12 cellular contexts compared by ENCODE assay signal in genomic region chr14:73888971-73889370, GRCh38. TPM values are rescaled to one million over a fixed set of nuclear protein-coding genes. Genes with fewer than 3 reads are reported as not detected.
DNase-seq lines count a peak whose midpoint lies in the region; ATAC-seq, FAIRE-seq and TF ChIP-seq lines count a peak whose summit lies in the region.
"Had no signal": no experiment of that assay in that cellular context is flagged by ENCODE, and none has a peak within 500 bp of the region (broad histone marks: within the 10 kb centered on the region; RNA-seq: fewer than 3 reads in every experiment).

No MANE protein-coding gene starts in this region.

- H3K27me3 ChIP-seq in body of pancreas: no peaks in the 10 kb centered on the region

- H3K36me3 ChIP-seq in body of pancreas (replicated peaks in 1 of 2; ENCODE audit: insufficient read depth in 1 of 2, low read depth in 2 of 2): peaks cover 0 to 6% of the 10 kb centered on the region in 2 donors

- TF ChIP-seq CTCF in AG10803 (conservative IDR thresholded peaks at IDR 0.05; ENCODE audit: low read length) (no peak), body of pancreas (IDR thresholded peaks at IDR 0.05) (no peak)

- POLR2A ChIA-PET in activated CD8-positive, alpha-beta T cell treated with anti-CD3 and anti-CD28 coated beads, Interleukin-2, amount 10 ng/mL, durations not matched to agents 7 days and 5 days (lab: Charles Lee): interaction anchor here (1.0 kb wide), 1 partner anchor 9 kb away, joined by 3 read pairs; no protein-coding TSS in a partner anchor

- no peaks in the 10 kb centered on the region for H3K27me3 Mint-ChIP-seq in activated CD8-positive, alpha-beta T cell treated with anti-CD3 and anti-CD28 coated beads, Interleukin-2, amount 10 ng/mL, durations not matched to agents 7 days and 5 days (ENCODE audit: low read depth)
- no peaks in the 10 kb centered on the region for H3K27me3 Mint-ChIP-seq in memory B cell

- intact Hi-C loops in body of pancreas (cut with DNase I) (no loop called here), posterior cingulate gyrus (cut with DNase I) (no loop called here)

- peak overlapping the region; percentile 97 for H3K4me3 Mint-ChIP-seq in activated CD8-positive, alpha-beta T cell treated with anti-CD3 and anti-CD28 coated beads, Interleukin-2, amount 10 ng/mL, durations not matched to agents 7 days and 5 days
- H3K4me3 Mint-ChIP-seq in memory B cell: no peak overlapping the region

- DNase-seq in AG10803 (ENCODE audit: low read depth): peak; percentile 63
- DNase-seq in activated CD8-positive, alpha-beta T cell treated with anti-CD3 and anti-CD28 coated beads, Interleukin-2, amount 10 ng/mL, durations not matched to agents 7 days and 5 days: no peak
- DNase-seq in memory B cell (ENCODE audit: low spot score in 2 of 2): no peak
- no peak for DNase-seq in body of pancreas
- no peak for DNase-seq in amygdala (lab: John Stamatoyannopoulos, UW)
- no peak for DNase-seq in posterior cingulate gyrus
- DNase-seq: Calu3, cerebellar nuclear complex, left ventricle myocardium superior, NCI-H2107 had no signal

- peaks cover 19% of the 10 kb centered on the region for H3K36me3 Mint-ChIP-seq in activated CD8-positive, alpha-beta T cell treated with anti-CD3 and anti-CD28 coated beads, Interleukin-2, amount 10 ng/mL, durations not matched to agents 7 days and 5 days (ENCODE audit: low read depth)
- peaks cover 8% of the 10 kb centered on the region for H3K36me3 Mint-ChIP-seq in memory B cell

- H3K9me3 Mint-ChIP-seq in activated CD8-positive, alpha-beta T cell treated with anti-CD3 and anti-CD28 coated beads, Interleukin-2, amount 10 ng/mL, durations not matched to agents 7 days and 5 days (ENCODE audit: insufficient read depth): no peaks in the 10 kb centered on the region
- H3K9me3 Mint-ChIP-seq in memory B cell: no peaks in the 10 kb centered on the region

- H3K4me1 ChIP-seq in body of pancreas: peaks cover 27% of the 10 kb centered on the region

- 88 to 90% methylated on average over 2 of the region's 2 CpGs for WGBS in body of pancreas, 2 donors

- ATAC-seq in activated CD8-positive, alpha-beta T cell treated with anti-CD3 and anti-CD28 coated beads, Interleukin-2, amount 10 ng/mL, durations not matched to agents 7 days and 5 days: no peak
- no peak for ATAC-seq in memory B cell (ENCODE audit: low read depth)
- ATAC-seq in body of pancreas: no peak
- ATAC-seq in GM18909 (IDR thresholded peaks at IDR 0.05; ENCODE audit: poor library complexity, unreplicated experiment): no peak
- ATAC-seq: left ventricle myocardium superior had no signal

- H3K27ac ChIP-seq in body of pancreas: no peak overlapping the region

- H3K9me3 ChIP-seq in body of pancreas: no peaks in the 10 kb centered on the region

- no peak overlapping the region for H3K27ac Mint-ChIP-seq in activated CD8-positive, alpha-beta T cell treated with anti-CD3 and anti-CD28 coated beads, Interleukin-2, amount 10 ng/mL, durations not matched to agents 7 days and 5 days
- peak overlapping the region; percentile 99 for H3K27ac Mint-ChIP-seq in memory B cell

- CTCF ChIA-PET in activated CD8-positive, alpha-beta T cell treated with anti-CD3 and anti-CD28 coated beads, Interleukin-2, amount 10 ng/mL, durations not matched to agents 7 days and 5 days (lab: Charles Lee): no interaction called here

- no peak for TF ChIP-seq POLR2A in body of pancreas (IDR thresholded peaks at IDR 0.05)

- H3K4me1 Mint-ChIP-seq in activated CD8-positive, alpha-beta T cell treated with anti-CD3 and anti-CD28 coated beads, Interleukin-2, amount 10 ng/mL, durations not matched to agents 7 days and 5 days (ENCODE audit: low read depth): peaks cover 41% of the 10 kb centered on the region
- H3K4me1 Mint-ChIP-seq in memory B cell: peaks cover 19% of the 10 kb centered on the region

- H3K4me3 ChIP-seq in AG10803 (ENCODE audit: low read length): no peak overlapping the region
- H3K4me3 ChIP-seq in body of pancreas: no peak overlapping the region

- FAIRE-seq in G401.6 (lab: Jason Lieb, UNC): peak; percentile 55

RNA-seq across cellular contexts. Expression of gene ZNF410, which starts 2.3 kb away (rescaled TPM):
- 10 to 100 TPM; 49.7 to 50.2 TPM for total RNA-seq in activated CD8-positive, alpha-beta T cell treated with anti-CD3 and anti-CD28 coated beads, Interleukin-2, amount 10 ng/mL, durations not matched to agents 7 days and 5 days
- 10 to 100 TPM; 18.8 to 25.9 TPM for total RNA-seq in body of pancreas

RNA-seq across cellular contexts. Expression of gene PTGR2, which starts 37.3 kb away (rescaled TPM):
- total RNA-seq in activated CD8-positive, alpha-beta T cell treated with anti-CD3 and anti-CD28 coated beads, Interleukin-2, amount 10 ng/mL, durations not matched to agents 7 days and 5 days: 1 to 10 TPM; 1.4 to 1.8 TPM
- 1 to 10 TPM in 1 of 2 donors, under 1 TPM in 1; 0.99 to 8.6 TPM for total RNA-seq in body of pancreas
